In the genomic region with DNA sequence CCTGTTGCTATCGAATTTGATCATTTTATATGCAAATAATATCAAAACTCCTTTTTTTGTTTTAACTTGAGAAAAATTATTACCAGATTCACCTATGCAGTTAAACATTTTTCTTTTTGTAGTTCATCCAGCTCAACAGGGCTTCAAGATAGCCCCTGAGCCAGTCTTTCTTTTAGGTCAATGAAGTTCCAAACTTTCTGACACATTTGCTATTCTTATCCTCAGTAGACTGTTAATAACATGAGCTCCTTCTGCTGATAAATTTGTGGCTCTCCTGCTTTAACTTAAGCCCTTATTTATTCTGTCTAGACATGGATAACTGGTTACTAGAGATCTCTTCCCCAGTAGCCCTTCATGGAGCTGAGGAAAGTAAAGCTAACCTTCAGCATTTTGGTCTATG, we compare ENCODE assay signal across 20 cellular contexts. TPM values are rescaled to one million over a fixed set of nuclear protein-coding genes. Genes with fewer than 3 reads are reported as not detected.
DNase-seq lines count a peak whose midpoint lies in the region; ATAC-seq, FAIRE-seq and TF ChIP-seq lines count a peak whose summit lies in the region.
"Had no signal": no experiment of that assay in that cellular context is flagged by ENCODE, and none has a peak within 500 bp of the region (broad histone marks: within the 10 kb centered on the region; RNA-seq: fewer than 3 reads in every experiment).

No MANE protein-coding gene starts in this region.

- FAIRE-seq in GM12892 (lab: Jason Lieb, UNC) = peak; percentile 65
- FAIRE-seq: G401.6 had no signal

- no peaks in the 10 kb centered on the region for H3K36me3 ChIP-seq in PC-3 (ENCODE audit: low read depth, low read length)
- H3K36me3 ChIP-seq in psoas muscle (ENCODE audit: insufficient read depth in 1 of 2, low read depth in 1 of 2) = no peaks in the 10 kb centered on the region

- TF ChIP-seq CTCF in PC-3 (conservative IDR thresholded peaks at IDR 0.05; ENCODE audit: low read depth, low read length) (no peak), psoas muscle (IDR thresholded peaks at IDR 0.05) (no peak)

- CTCF ChIA-PET in PC-3 (lab: Charles Lee) = interaction anchor here (0.6 kb wide), 1 partner anchor 31 kb away, joined by 3 read pairs; no protein-coding TSS in a partner anchor

- H3K79me2 ChIP-seq in PC-3 (ENCODE audit: low read length) = no peaks in the 10 kb centered on the region

- peaks cover 66% of the 10 kb centered on the region for H3K4me1 Mint-ChIP-seq in stimulated activated memory B cell treated with anti-CD40 and anti-IgM and Interleukin-4, amounts not matched to agents 10 μg/mL and 1 μg/mL and 100 μg/mL, for 72 hours
- H3K4me1 Mint-ChIP-seq: CD4-positive, alpha-beta memory T cell had no signal

- no peaks in the 10 kb centered on the region for H3K9me2 ChIP-seq in PC-3 (replicated peaks; ENCODE audit: low read length)

- ATAC-seq in PC-3 = no peak
- peak in 3 of 4 donors; percentile 46 to 63 (median 60) for ATAC-seq in psoas muscle
- no peak for ATAC-seq in stimulated activated memory B cell treated with anti-CD40 and anti-IgM and Interleukin-4, amounts not matched to agents 10 μg/mL and 1 μg/mL and 100 μg/mL, for 72 hours
- ATAC-seq: A549, GM23338 had no signal

- H3K36me3 Mint-ChIP-seq in stimulated activated memory B cell treated with anti-CD40 and anti-IgM and Interleukin-4, amounts not matched to agents 10 μg/mL and 1 μg/mL and 100 μg/mL, for 72 hours = peaks cover 4% of the 10 kb centered on the region
- H3K36me3 Mint-ChIP-seq: CD4-positive, alpha-beta memory T cell had no signal

- H3F3A ChIP-seq in PC-3 (ENCODE audit: low read length, unreplicated experiment) = no peaks in the 10 kb centered on the region

- in situ Hi-C loops in KBM-7 (cut with MboI; ENCODE audit: low pct_unique_long_range_greater_than_20kb, low sequenced_read_pairs) = no loop called here

- peak overlapping the region; percentile 78 for H3K27ac Mint-ChIP-seq in stimulated activated memory B cell treated with anti-CD40 and anti-IgM and Interleukin-4, amounts not matched to agents 10 μg/mL and 1 μg/mL and 100 μg/mL, for 72 hours
- H3K27ac Mint-ChIP-seq: CD4-positive, alpha-beta memory T cell; GM23338; H9; HFFc6 had no signal

- peaks cover 2% of the 10 kb centered on the region for H3K9me3 Mint-ChIP-seq in stimulated activated memory B cell treated with anti-CD40 and anti-IgM and Interleukin-4, amounts not matched to agents 10 μg/mL and 1 μg/mL and 100 μg/mL, for 72 hours
- H3K9me3 Mint-ChIP-seq: CD4-positive, alpha-beta memory T cell; GM23338; H9; HFFc6 had no signal

- no peaks in the 10 kb centered on the region for H3K27me3 Mint-ChIP-seq in stimulated activated memory B cell treated with anti-CD40 and anti-IgM and Interleukin-4, amounts not matched to agents 10 μg/mL and 1 μg/mL and 100 μg/mL, for 72 hours

- no peaks in the 10 kb centered on the region for H4K20me1 ChIP-seq in PC-3 (ENCODE audit: low read length)

- no peaks in the 10 kb centered on the region for H3K9me3 ChIP-seq in PC-3 (ENCODE audit: low read length)
- H3K9me3 ChIP-seq in psoas muscle = no peaks in the 10 kb centered on the region
- H3K9me3 ChIP-seq: A549 had no signal

- H3K27ac ChIP-seq in PC-3 (ENCODE audit: low read length) (no peak overlapping the region), psoas muscle (no peak overlapping the region)
- H3K27ac ChIP-seq: A549 had no signal

- no peak overlapping the region for H3K9ac ChIP-seq in PC-3 (ENCODE audit: low read length)

- H2AFZ ChIP-seq in PC-3 (ENCODE audit: low read length) = 0 out of 2 replicates have a peak overlapping the region, but pooled peaks have one; percentile 14
- H2AFZ ChIP-seq: GM23338 had no signal

- TF ChIP-seq POLR2A in GM12892 (IDR thresholded peaks at IDR 0.05; ENCODE audit: low read depth, low read length) = no peak

- POLR2A ChIA-PET in PC-3 (lab: Charles Lee; ENCODE audit: unreplicated experiment) = no interaction called here

- no TSS peak for BruUV-seq in PC-3 (replicated peaks; lab: Mats Ljungman, UMichigan)

- H3K4me1 ChIP-seq in PC-3 (ENCODE audit: insufficient read depth, low read length) (no peaks in the 10 kb centered on the region), psoas muscle (no peaks in the 10 kb centered on the region)
- H3K4me1 ChIP-seq: A549 had no signal

- intact Hi-C loops in PC-3 (cut with micrococcal nuclease) (no loop called here), psoas muscle (cut with DNase I) (no loop called here)

- no peak overlapping the region for H3K4me2 ChIP-seq in PC-3 (ENCODE audit: low read length)
- H3K4me2 ChIP-seq: A549, GM23338 had no signal

- WGBS in psoas muscle, 3 donors = 88 to 100% (median 94%) methylated on average over 1 of the region's 1 CpG

- no peak overlapping the region for H3K4me3 Mint-ChIP-seq in stimulated activated memory B cell treated with anti-CD40 and anti-IgM and Interleukin-4, amounts not matched to agents 10 μg/mL and 1 μg/mL and 100 μg/mL, for 72 hours
- H3K4me3 Mint-ChIP-seq: CD4-positive, alpha-beta memory T cell; GM23338; H9; HFFc6 had no signal

- H3K27me3 ChIP-seq in PC-3 (ENCODE audit: low read length) (no peaks in the 10 kb centered on the region), psoas muscle (ENCODE audit: insufficient read depth in 3 of 3, low read length in 2 of 3) (no peaks in the 10 kb centered on the region)

- H3K4me3 ChIP-seq in PC-3 (ENCODE audit: low read length) (no peak overlapping the region), psoas muscle (no peak overlapping the region)
- H3K4me3 ChIP-seq: A549, GM23338 had no signal

- DNase-seq in GM12892 (ENCODE audit: insufficient read length) = no peak
- DNase-seq in PC-3 = no peak
- no peak for DNase-seq in psoas muscle
- no peak for DNase-seq in stimulated activated CD4-positive, alpha-beta T cell treated with anti-CD3 and anti-CD28 coated beads, Interleukin-2, amount 100 ng/mL, for 24 hours
- no peak for DNase-seq in KBM-7
- DNase-seq in OCI-M2 (lab: John Stamatoyannopoulos, UW; ENCODE audit: unreplicated experiment) = no peak
- DNase-seq: 8988T; ACHN; AML-193; C1 segment of cervical spinal cord; Calu3; CD4-positive, alpha-beta memory T cell; COR-L47; DND-41; H9; HFFc6 had no signal

RNA-seq across cellular contexts. Expression of a gene that starts 33.2 kb away (rescaled TPM):
- polyA plus RNA-seq in GM12892 (2012; ENCODE audit: missing spikeins) = 0.47 TPM
- total RNA-seq in PC-3 (2014; rRNA removed) (11.2 and 11.9 TPM in 2 replicates), psoas muscle (10 to 100 TPM; 45.4 to 88.7 (median 73.5) TPM)
- 10 to 100 TPM in 2 of 3 donors, 1 to 10 TPM in 1; 8.3 to 24.4 (median 15.2) TPM for polyA plus RNA-seq in psoas muscle
- total RNA-seq: CD4-positive, alpha-beta memory T cell had no signal

RNA-seq across cellular contexts. Expression of a gene that starts 37.3 kb away (rescaled TPM):
- polyA plus RNA-seq in GM12892 (2012; ENCODE audit: missing spikeins) = 1.5 TPM
- 77.6 and 81.0 TPM in 2 replicates for total RNA-seq in PC-3 (2014; rRNA removed)
- total RNA-seq in psoas muscle = 10 to 100 TPM; 10.3 to 41.5 (median 34.2) TPM
- polyA plus RNA-seq in psoas muscle = 10 to 100 TPM in 1 of 3 donors, 1 to 10 TPM in 2; 7.4 to 11.1 (median 9.2) TPM
- polyA plus RNA-seq: CD4-positive, alpha-beta memory T cell had no signal

Comparison
In these comparisons a context has a peak if more than half of its experiments do, and no peak if none do; other contexts are left out.
1. ATAC-seq: peak in psoas muscle (3 of 4); none in PC-3 (single experiment) and stimulated activated memory B cell treated with anti-CD40 and anti-IgM and Interleukin-4, amounts not matched to agents 10 μg/mL and 1 μg/mL and 100 μg/mL, for 72 hours (single experiment).